Comparison of ENCODE assay signal across 8 cellular contexts in the genomic region with DNA sequence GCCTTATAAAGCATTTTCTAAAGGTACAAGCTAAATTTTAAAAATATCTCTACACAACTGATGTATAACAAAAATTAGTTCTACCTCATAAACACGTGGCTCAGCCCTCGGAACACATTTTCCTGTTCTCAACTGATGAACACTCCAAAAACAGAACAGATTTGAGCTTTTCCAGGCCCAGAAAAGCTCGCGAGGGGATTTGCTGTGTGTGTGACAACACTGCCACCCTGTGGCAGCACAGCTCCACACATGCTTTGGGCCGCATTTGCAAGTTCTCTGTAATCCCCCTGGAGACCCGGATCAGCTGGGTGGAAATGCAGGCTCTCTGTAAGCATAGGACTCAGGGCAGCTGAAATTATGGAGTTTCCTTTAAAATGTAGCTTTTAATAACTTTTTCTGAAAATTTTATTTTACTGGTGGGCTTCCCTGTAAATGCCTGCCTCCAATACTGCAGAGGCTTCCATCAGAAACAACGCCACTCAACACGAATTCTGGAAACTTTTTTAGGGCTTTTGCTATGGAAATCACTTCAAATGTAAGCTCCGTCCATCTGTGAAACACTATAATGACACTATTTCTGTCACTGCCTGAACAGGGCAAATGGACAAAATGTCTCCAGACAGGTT.
DNase-seq lines count a peak whose midpoint lies in the region; ATAC-seq and TF ChIP-seq lines count a peak whose summit lies in the region.

No MANE protein-coding gene starts in this region.

- H3K9me3 ChIP-seq in lung (ENCODE audit: control insufficient read depth in 2 of 2, insufficient read depth in 1 of 2, low read length in 1 of 2): peaks cover 0 to 2% of the 10 kb centered on the region in 2 donors

- no peaks in the 10 kb centered on the region for H3K27me3 ChIP-seq in lung (ENCODE audit: control insufficient read depth, insufficient read depth)

- DNase-seq in DMS153 (lab: John Stamatoyannopoulos, UW): peak; percentile 49
- DNase-seq in HCEC 1CT: peak; percentile 40
- DNase-seq in NCI-H2196 treated with DMSO at 0.1 percent for 48 hours (lab: John Stamatoyannopoulos, UW; ENCODE audit: unreplicated experiment): peak; percentile 36
- peak; percentile 47 for DNase-seq in activated CD4-positive, alpha-beta T cell treated with anti-CD3 and anti-CD28 coated beads, Interleukin-2, amount 50 U/mL, for 1 hour
- peak; percentile 60 for DNase-seq in dedifferentiated amniotic fluid mesenchymal stem cell (ENCODE audit: extremely low spot score)
- DNase-seq in lung (ENCODE audit: low spot score): peak; percentile 56
- DNase-seq in stimulated activated CD8-positive, alpha-beta memory T cell treated with anti-CD3 and anti-CD28 coated beads, Interleukin-12 subunit alpha, Interleukin-12 subunit beta, amount 100 ng/mL, for 1 hour (ENCODE audit: low read depth): peak; percentile 11
- no peak for DNase-seq in OCI-M2 (lab: John Stamatoyannopoulos, UW; ENCODE audit: unreplicated experiment)

- no peaks in the 10 kb centered on the region for H3K36me3 ChIP-seq in lung (ENCODE audit: control insufficient read depth in 2 of 2, insufficient read depth in 2 of 2, low read length in 2 of 2)

- 28 to 29% methylated on average over 9 of the region's 9 CpGs for WGBS in lung, 2 donors

- no peak overlapping the region for H3K27ac ChIP-seq in lung (ENCODE audit: low read depth in 1 of 2, low read length in 1 of 2)

- no peak overlapping the region for H3K4me3 ChIP-seq in lung

- H3K4me1 ChIP-seq in lung (ENCODE audit: control insufficient read depth in 2 of 2, insufficient read depth in 2 of 2, low read length in 2 of 2): peaks cover 0 to 2% of the 10 kb centered on the region in 2 donors

- ATAC-seq in lung (ENCODE audit: insufficient read depth, low FRiP score): peak; percentile 77

- peak; percentile 86 for TF ChIP-seq CTCF in lung (IDR thresholded peaks at IDR 0.05; ENCODE audit: control extremely low read depth, extremely low read depth)
